In genomic region chr9:108889649-108890067, GRCh38 we compare ENCODE assay signal across 10 cellular contexts. TPM values are rescaled to one million over a fixed set of nuclear protein-coding genes. Genes with fewer than 3 reads are reported as not detected.
DNase-seq lines count a peak whose midpoint lies in the region; ATAC-seq and TF ChIP-seq lines count a peak whose summit lies in the region.
"Had no signal": no experiment of that assay in that cellular context is flagged by ENCODE, and none has a peak within 500 bp of the region (broad histone marks: within the 10 kb centered on the region; RNA-seq: fewer than 3 reads in every experiment).

No MANE protein-coding gene starts in this region.

- H3K4me3 ChIP-seq in PC-3 (ENCODE audit: low read length) = no peak overlapping the region
- H3K4me3 ChIP-seq in fibroblast of pulmonary artery (replicated peaks; ENCODE audit: low read depth, low read length) = no peak overlapping the region

- no peak overlapping the region for H3K4me2 ChIP-seq in PC-3 (ENCODE audit: low read length)

- H2AFZ ChIP-seq in PC-3 (ENCODE audit: low read length) = no peak overlapping the region

- intact Hi-C loops in PC-3 (cut with micrococcal nuclease) = no loop called here

- H3K79me2 ChIP-seq in PC-3 (ENCODE audit: low read length) = no peaks in the 10 kb centered on the region

- POLR2A ChIA-PET in PC-3 (lab: Charles Lee; ENCODE audit: unreplicated experiment) = no interaction called here

- no peak for DNase-seq in activated naive CD4-positive, alpha-beta T cell treated with anti-CD3 and anti-CD28 coated beads, Interleukin-2, amount 50 U/mL, for 72 hours (ENCODE audit: low spot score in 2 of 2)
- no peak for DNase-seq in activated naive CD4-positive, alpha-beta T cell (lab: John Stamatoyannopoulos, UW)
- no peak for DNase-seq in PC-3
- peak; percentile 70 for DNase-seq in fibroblast of pulmonary artery (ENCODE audit: low read depth)
- peak; percentile 16 for DNase-seq in stromal cell of bone marrow (ENCODE audit: low read depth)
- DNase-seq in NCI-H526 treated with DMSO at 0.1 percent for 48 hours (lab: John Stamatoyannopoulos, UW) = no peak
- DNase-seq: CD4-positive, alpha-beta memory T cell had no signal

- peaks cover 21% of the 10 kb centered on the region for H3K36me3 ChIP-seq in PC-3 (ENCODE audit: low read depth, low read length)

- no peaks in the 10 kb centered on the region for H3K9me3 ChIP-seq in PC-3 (ENCODE audit: low read length)

- no peak overlapping the region for H3K27ac Mint-ChIP-seq in activated naive CD4-positive, alpha-beta T cell treated with anti-CD3 and anti-CD28 coated beads, Interleukin-2, amount 50 U/mL, for 72 hours
- H3K27ac Mint-ChIP-seq: nephron had no signal

- no peaks in the 10 kb centered on the region for H3K9me2 ChIP-seq in PC-3 (replicated peaks; ENCODE audit: low read length)

- H3K27ac ChIP-seq in PC-3 (ENCODE audit: low read length) = no peak overlapping the region

- H3K36me3 Mint-ChIP-seq in activated naive CD4-positive, alpha-beta T cell treated with anti-CD3 and anti-CD28 coated beads, Interleukin-2, amount 50 U/mL, for 72 hours = peaks cover 18 to 20% of the 10 kb centered on the region in 2 donors

- H3F3A ChIP-seq in PC-3 (ENCODE audit: low read length, unreplicated experiment) = no peaks in the 10 kb centered on the region

- no peaks in the 10 kb centered on the region for H3K9me3 Mint-ChIP-seq in activated naive CD4-positive, alpha-beta T cell treated with anti-CD3 and anti-CD28 coated beads, Interleukin-2, amount 50 U/mL, for 72 hours
- H3K9me3 Mint-ChIP-seq: CD4-positive, alpha-beta memory T cell had no signal

- 0 out of 2 replicates have a peak, but pooled peaks have one; percentile 15 for TF ChIP-seq CTCF in PC-3 (conservative IDR thresholded peaks at IDR 0.05; ENCODE audit: low read depth, low read length)
- TF ChIP-seq CTCF in fibroblast of pulmonary artery (IDR thresholded peaks at IDR 0.05; ENCODE audit: low read length, missing control alignments) = peak; percentile 51

- H4K20me1 ChIP-seq in PC-3 (ENCODE audit: low read length) = no peaks in the 10 kb centered on the region

- peak; percentile 16 to 32 for ATAC-seq in activated naive CD4-positive, alpha-beta T cell treated with anti-CD3 and anti-CD28 coated beads, Interleukin-2, amount 50 U/mL, for 72 hours
- ATAC-seq in PC-3 (peak; percentile 49; the same call in 1 of the 2 replicates), HG03196 (IDR thresholded peaks at IDR 0.05; ENCODE audit: unreplicated experiment) (no peak), HG03378 (IDR thresholded peaks at IDR 0.05; ENCODE audit: unreplicated experiment) (no peak)

- no peaks in the 10 kb centered on the region for H3K27me3 ChIP-seq in PC-3 (ENCODE audit: low read length)

- no peak overlapping the region for H3K9ac ChIP-seq in PC-3 (ENCODE audit: low read length)

- CTCF ChIA-PET in PC-3 (lab: Charles Lee) = interaction anchor here (0.5 kb wide), 1 partner anchor 22 kb away, joined by 3 read pairs; no protein-coding TSS in a partner anchor

- peaks cover 17% of the 10 kb centered on the region for H3K4me1 ChIP-seq in PC-3 (ENCODE audit: insufficient read depth, low read length)

- BruUV-seq in PC-3 (replicated peaks; lab: Mats Ljungman, UMichigan) = no TSS peak

RNA-seq across cellular contexts. Expression of gene ACTL7A, which starts 27.6 kb away (rescaled TPM):
- not detected for total RNA-seq in activated naive CD4-positive, alpha-beta T cell treated with anti-CD3 and anti-CD28 coated beads, Interleukin-2, amount 50 U/mL, for 72 hours
- total RNA-seq in PC-3 (2014; rRNA removed) = not detected in 2 replicates
- total RNA-seq: CD4-positive, alpha-beta memory T cell had no signal

RNA-seq across cellular contexts. Expression of gene ACTL7B, which starts 33.9 kb away (rescaled TPM):
- total RNA-seq in activated naive CD4-positive, alpha-beta T cell treated with anti-CD3 and anti-CD28 coated beads, Interleukin-2, amount 50 U/mL, for 72 hours = under 1 TPM in 1 of 2 donors, not detected in 1; 0.18 TPM
- total RNA-seq in PC-3 (2014; rRNA removed) = not detected in 2 replicates

RNA-seq across cellular contexts. Expression of gene ELP1, which starts 44.3 kb away (rescaled TPM):
- total RNA-seq in activated naive CD4-positive, alpha-beta T cell treated with anti-CD3 and anti-CD28 coated beads, Interleukin-2, amount 50 U/mL, for 72 hours = 10 to 100 TPM; 22.0 to 32.4 TPM
- 26.0 and 53.6 TPM in 2 replicates for total RNA-seq in PC-3 (2014; rRNA removed)

RNA-seq across cellular contexts. Expression of gene ABITRAM, which starts 44.5 kb away (rescaled TPM):
- 10 to 100 TPM; 10.0 to 17.3 TPM for total RNA-seq in activated naive CD4-positive, alpha-beta T cell treated with anti-CD3 and anti-CD28 coated beads, Interleukin-2, amount 50 U/mL, for 72 hours
- 4.7 and 7.8 TPM in 2 replicates for total RNA-seq in PC-3 (2014; rRNA removed)

Comparison
In these comparisons a context has a peak if more than half of its experiments do, and no peak if none do; other contexts are left out.
1. ATAC-seq: peak in activated naive CD4-positive, alpha-beta T cell treated with anti-CD3 and anti-CD28 coated beads, Interleukin-2, amount 50 U/mL, for 72 hours (2 of 2) and PC-3 (single experiment); none in HG03196 (single experiment) and HG03378 (single experiment).
2. DNase-seq: peak in fibroblast of pulmonary artery (single experiment) and stromal cell of bone marrow (single experiment); none in activated naive CD4-positive, alpha-beta T cell treated with anti-CD3 and anti-CD28 coated beads, Interleukin-2, amount 50 U/mL, for 72 hours (0 of 2), activated naive CD4-positive, alpha-beta T cell (0 of 4), PC-3 (single experiment) and NCI-H526 treated with DMSO at 0.1 percent for 48 hours (single experiment).